Comparison of ENCODE assay signal across 14 cellular contexts in genomic region chr5:126659805-126660483, GRCh38. TPM values are rescaled to one million over a fixed set of nuclear protein-coding genes. Genes with fewer than 3 reads are reported as not detected.
DNase-seq lines count a peak whose midpoint lies in the region; ATAC-seq and TF ChIP-seq lines count a peak whose summit lies in the region.
"Had no signal": no experiment of that assay in that cellular context is flagged by ENCODE, and none has a peak within 500 bp of the region (broad histone marks: within the 10 kb centered on the region; RNA-seq: fewer than 3 reads in every experiment).

No MANE protein-coding gene starts in this region.

- H3K27me3 Mint-ChIP-seq in activated naive CD8-positive, alpha-beta T cell treated with anti-CD3 and anti-CD28 coated beads, Interleukin-2, amount 10 ng/mL, durations not matched to agents 7 days and 5 days: peaks cover 6% of the 10 kb centered on the region
- H3K27me3 Mint-ChIP-seq in CD14-positive monocyte (ENCODE audit: low read depth in 3 of 3): peaks cover 0 to 2% (median 0%) of the 10 kb centered on the region in 3 donors

- H3K4me3 ChIP-seq in sigmoid colon: no peak overlapping the region
- H3K4me3 ChIP-seq: pancreas had no signal

- no peaks in the 10 kb centered on the region for H3K36me3 ChIP-seq in sigmoid colon
- H3K36me3 ChIP-seq: pancreas had no signal

- H3K4me1 Mint-ChIP-seq in activated naive CD8-positive, alpha-beta T cell treated with anti-CD3 and anti-CD28 coated beads, Interleukin-2, amount 10 ng/mL, durations not matched to agents 7 days and 5 days: peaks cover 2% of the 10 kb centered on the region
- H3K4me1 Mint-ChIP-seq in CD14-positive monocyte: peaks cover 7% of the 10 kb centered on the region

- no peaks in the 10 kb centered on the region for H3K36me3 Mint-ChIP-seq in activated naive CD8-positive, alpha-beta T cell treated with anti-CD3 and anti-CD28 coated beads, Interleukin-2, amount 10 ng/mL, durations not matched to agents 7 days and 5 days
- no peaks in the 10 kb centered on the region for H3K36me3 Mint-ChIP-seq in CD14-positive monocyte

- TF ChIP-seq EP300 in sigmoid colon (IDR thresholded peaks at IDR 0.05): no peak

- peak; percentile 41 to 61 for ATAC-seq in activated CD4-positive, CD25-positive, alpha-beta regulatory T cell treated with anti-CD3 and anti-CD28 coated beads, Interleukin-2, amount 50 U/mL, for 24 hours
- ATAC-seq in GM21360 (IDR thresholded peaks at IDR 0.05; ENCODE audit: unreplicated experiment): peak; percentile 67
- ATAC-seq in HG03520 (IDR thresholded peaks at IDR 0.05; ENCODE audit: unreplicated experiment): peak; percentile 55
- ATAC-seq in activated naive CD8-positive, alpha-beta T cell treated with anti-CD3 and anti-CD28 coated beads, Interleukin-2, amount 10 ng/mL, durations not matched to agents 7 days and 5 days (ENCODE audit: low read depth): peak; percentile 56
- ATAC-seq in HG03460 (IDR thresholded peaks at IDR 0.05; ENCODE audit: unreplicated experiment): no peak
- ATAC-seq: pancreas had no signal

- H3K4me1 ChIP-seq in sigmoid colon: no peaks in the 10 kb centered on the region
- H3K4me1 ChIP-seq: Caco-2, pancreas had no signal

- no peaks in the 10 kb centered on the region for H3K27me3 ChIP-seq in sigmoid colon
- H3K27me3 ChIP-seq: pancreas had no signal

- TF ChIP-seq CTCF in CD14-positive monocyte (IDR thresholded peaks at IDR 0.05): no peak
- TF ChIP-seq CTCF in sigmoid colon (IDR thresholded peaks at IDR 0.05): no peak

- H3K27ac Mint-ChIP-seq in activated naive CD8-positive, alpha-beta T cell treated with anti-CD3 and anti-CD28 coated beads, Interleukin-2, amount 10 ng/mL, durations not matched to agents 7 days and 5 days: no peak overlapping the region
- H3K27ac Mint-ChIP-seq in CD14-positive monocyte: peak overlapping the region in 3 of 7 donors; percentile 0 to 75 (median 23)

- no peak overlapping the region for H3K4me3 Mint-ChIP-seq in activated naive CD8-positive, alpha-beta T cell treated with anti-CD3 and anti-CD28 coated beads, Interleukin-2, amount 10 ng/mL, durations not matched to agents 7 days and 5 days
- no peak overlapping the region for H3K4me3 Mint-ChIP-seq in CD14-positive monocyte
- H3K4me3 Mint-ChIP-seq: activated T-cell treated with anti-CD3 and anti-CD28 coated beads, Interleukin-2, amount 50 U/mL, for 4 hours had no signal

- H3K9me3 Mint-ChIP-seq in activated naive CD8-positive, alpha-beta T cell treated with anti-CD3 and anti-CD28 coated beads, Interleukin-2, amount 10 ng/mL, durations not matched to agents 7 days and 5 days: no peaks in the 10 kb centered on the region
- H3K9me3 Mint-ChIP-seq in CD14-positive monocyte: peaks cover 0 to 1% (median 0%) of the 10 kb centered on the region in 7 donors
- H3K9me3 Mint-ChIP-seq: activated T-cell treated with anti-CD3 and anti-CD28 coated beads, Interleukin-2, amount 50 U/mL, for 4 hours had no signal

- POLR2A ChIA-PET in activated naive CD8-positive, alpha-beta T cell treated with anti-CD3 and anti-CD28 coated beads, Interleukin-2, amount 10 ng/mL, durations not matched to agents 7 days and 5 days (lab: Charles Lee): interaction anchor here (1.3 kb wide), 1 partner anchor 118 kb away, joined by 4 read pairs; no protein-coding TSS in a partner anchor

- intact Hi-C loops in CD14-positive monocyte (cut with micrococcal nuclease) (loop anchor here in 1 of 2 donors (5.0 kb wide), 1 partner anchor 652 kb away; no protein-coding TSS in a partner anchor), sigmoid colon (cut with DNase I) (no loop called here)

- 91 to 95% methylated on average over 2 of the region's 2 CpGs for WGBS in sigmoid colon, 2 donors

- no peaks in the 10 kb centered on the region for H3K9me3 ChIP-seq in sigmoid colon
- H3K9me3 ChIP-seq: Caco-2, pancreas had no signal

- no peak for TF ChIP-seq POLR2A in sigmoid colon (IDR thresholded peaks at IDR 0.05)

- no peak for DNase-seq in activated CD4-positive, CD25-positive, alpha-beta regulatory T cell (lab: John Stamatoyannopoulos, UW)
- DNase-seq in activated naive CD8-positive, alpha-beta T cell treated with anti-CD3 and anti-CD28 coated beads, Interleukin-2, amount 10 ng/mL, durations not matched to agents 7 days and 5 days: no peak
- DNase-seq in CD14-positive monocyte (ENCODE audit: low spot score) (no peak), sigmoid colon (no peak)
- DNase-seq: activated T-cell treated with anti-CD3 and anti-CD28 coated beads, Interleukin-2, amount 50 U/mL, for 4 hours; Caco-2; NCI-H526; pancreas; SHP77 treated with DMSO at 0.1 percent for 48 hours; stimulated activated CD4-positive, alpha-beta T cell treated with anti-CD3 and anti-CD28 coated beads, Interleukin-15, amount 100 ng/mL, for 24 hours had no signal

- no peak overlapping the region for H3K27ac ChIP-seq in sigmoid colon
- H3K27ac ChIP-seq: pancreas had no signal

RNA-seq across cellular contexts. Expression of gene PHAX, which starts 59.2 kb away (rescaled TPM):
- 10 to 100 TPM; 38.8 to 39.9 TPM for total RNA-seq in activated naive CD8-positive, alpha-beta T cell treated with anti-CD3 and anti-CD28 coated beads, Interleukin-2, amount 10 ng/mL, durations not matched to agents 7 days and 5 days
- 10 to 100 TPM; 19.3 to 37.6 TPM for polyA plus RNA-seq in CD14-positive monocyte
- total RNA-seq in sigmoid colon: 10 to 100 TPM; 38.8 to 58.5 (median 49.0) TPM
- polyA plus RNA-seq in sigmoid colon: 10 to 100 TPM; 18.9 to 30.0 (median 25.9) TPM
